Comparison of ENCODE assay signal across 9 cellular contexts in genomic region chr6:41778895-41779294, GRCh38. TPM values are rescaled to one million over a fixed set of nuclear protein-coding genes. Genes with fewer than 3 reads are reported as not detected.
A peak's percentile ranks its signal among the peaks of the same experiment; 100 is the strongest.
DNase-seq lines count a peak whose midpoint lies in the region; ATAC-seq, FAIRE-seq and TF ChIP-seq lines count a peak whose summit lies in the region.
"Had no signal": no experiment of that assay in that cellular context is flagged by ENCODE, and none has a peak within 500 bp of the region (broad histone marks: within the 10 kb centered on the region; RNA-seq: fewer than 3 reads in every experiment).

No MANE protein-coding gene starts in this region.

- peaks cover 18% of the 10 kb centered on the region for H3K4me1 Mint-ChIP-seq in MCF 10A (ENCODE audit: insufficient read depth, unreplicated experiment)

- TSS peak; percentile 37 for BruUV-seq in MCF 10A (replicated peaks; lab: Mats Ljungman, UMichigan)

- CTCF ChIA-PET in MCF 10A (lab: Yijun Ruan, JAX) = interaction anchor here (0.7 to 5.9 kb wide), 9 partner anchors 7 to 934 kb away, joined by 3 to 48 read pairs (median 3); partner anchors contain the start of genes TFEB and TOMM6

- peaks cover 21% of the 10 kb centered on the region for H3K36me3 Mint-ChIP-seq in MCF 10A (ENCODE audit: insufficient read depth, unreplicated experiment)

- no peak for ATAC-seq in GM18858 (IDR thresholded peaks at IDR 0.05; ENCODE audit: unreplicated experiment)

- POLR2A ChIA-PET in MCF 10A (lab: Yijun Ruan, JAX) = interaction anchor here (0.7 to 1.2 kb wide), 5 partner anchors 9 to 272 kb away, joined by 3 to 5 read pairs (median 3); partner anchors contain the start of gene TOMM6

- H3K27ac Mint-ChIP-seq in MCF 10A (ENCODE audit: low read depth, unreplicated experiment) = no peak overlapping the region

- peak overlapping the region; percentile 90 for H3K4me3 Mint-ChIP-seq in MCF 10A (ENCODE audit: unreplicated experiment)

- no peak for TF ChIP-seq CTCF in 22Rv1 (IDR thresholded peaks at IDR 0.05)
- TF ChIP-seq CTCF in MCF 10A (IDR thresholded peaks at IDR 0.05; ENCODE audit: unreplicated experiment) = no peak

- H3K9me3 ChIP-seq in mucosa of rectum (ENCODE audit: control insufficient read depth in 2 of 2, low read length in 2 of 2) = no peaks in the 10 kb centered on the region

- DNase-seq in HTR-8/SVneo (ENCODE audit: insufficient read length, low spot score) = no peak
- no peak for DNase-seq in MCF 10A (ENCODE audit: unreplicated experiment)
- DNase-seq in NCI-H187 (lab: John Stamatoyannopoulos, UW) = no peak
- no peak for DNase-seq in CD1c-positive myeloid dendritic cell (ENCODE audit: extremely low spot score)
- no peak for DNase-seq in NCI-H128 (lab: John Stamatoyannopoulos, UW; ENCODE audit: unreplicated experiment)

- peak overlapping the region in 1 of 2 donors; percentile 78 for H3K4me3 ChIP-seq in mucosa of rectum (ENCODE audit: low read length in 2 of 2)

- H3K27ac ChIP-seq in 22Rv1 = 0 out of 2 replicates have a peak overlapping the region, but pooled peaks have one; percentile 64
- H3K27ac ChIP-seq in mucosa of rectum (ENCODE audit: low read depth in 2 of 2, low read length in 2 of 2) = no peak overlapping the region

- intact Hi-C loops in MCF 10A (cut with micrococcal nuclease) = loop anchor here (5.0 kb wide), 1 partner anchor 97 kb away; no protein-coding TSS in a partner anchor

- peak overlapping the region; percentile 60 to 63 for H3K9ac ChIP-seq in mucosa of rectum (ENCODE audit: low read depth in 1 of 2, low read length in 2 of 2)

- H3K4me1 ChIP-seq in mucosa of rectum (ENCODE audit: control insufficient read depth in 2 of 2, insufficient read depth in 2 of 2, low read length in 2 of 2) = peaks cover 14 to 18% of the 10 kb centered on the region in 2 donors

- no peaks in the 10 kb centered on the region for H3K27me3 ChIP-seq in mucosa of rectum (ENCODE audit: control insufficient read depth in 2 of 2, insufficient read depth in 2 of 2, low read length in 2 of 2)

- H3K27me3 Mint-ChIP-seq in MCF 10A (ENCODE audit: insufficient read depth, unreplicated experiment) = no peaks in the 10 kb centered on the region

- H3K36me3 ChIP-seq in mucosa of rectum (ENCODE audit: control insufficient read depth in 2 of 2, insufficient read depth in 2 of 2, low read length in 2 of 2) = peaks cover 8 to 25% of the 10 kb centered on the region in 2 donors

- H3K9me3 Mint-ChIP-seq in MCF 10A (ENCODE audit: unreplicated experiment) = no peaks in the 10 kb centered on the region

- FAIRE-seq in HTR-8/SVneo (lab: Jason Lieb, UNC) = peak; percentile 33

RNA-seq across cellular contexts. Expression of gene FRS3, which starts 0.8 kb away (rescaled TPM):
- 3.9 and 5.3 TPM in 2 replicates for total RNA-seq in MCF 10A (2022)

RNA-seq across cellular contexts. Expression of gene PRICKLE4, which starts 1.7 kb away (rescaled TPM):
- total RNA-seq in MCF 10A (2022) = 0.93 and 1.5 TPM in 2 replicates

RNA-seq across cellular contexts. Expression of gene TOMM6, which starts 8.6 kb away (rescaled TPM):
- 202 and 227 TPM in 2 replicates for total RNA-seq in MCF 10A (2022)

RNA-seq across cellular contexts. Expression of gene PGC, which starts 31.7 kb away (rescaled TPM):
- total RNA-seq in MCF 10A (2022) = not detected in 2 replicates
- total RNA-seq: left colon had no signal

RNA-seq across cellular contexts. Expression of gene TFEB, which starts 43.5 kb away (rescaled TPM):
- total RNA-seq in MCF 10A (2022) = 11.8 and 16.2 TPM in 2 replicates
